18 cellular contexts compared by ENCODE assay signal in the genomic region with DNA sequence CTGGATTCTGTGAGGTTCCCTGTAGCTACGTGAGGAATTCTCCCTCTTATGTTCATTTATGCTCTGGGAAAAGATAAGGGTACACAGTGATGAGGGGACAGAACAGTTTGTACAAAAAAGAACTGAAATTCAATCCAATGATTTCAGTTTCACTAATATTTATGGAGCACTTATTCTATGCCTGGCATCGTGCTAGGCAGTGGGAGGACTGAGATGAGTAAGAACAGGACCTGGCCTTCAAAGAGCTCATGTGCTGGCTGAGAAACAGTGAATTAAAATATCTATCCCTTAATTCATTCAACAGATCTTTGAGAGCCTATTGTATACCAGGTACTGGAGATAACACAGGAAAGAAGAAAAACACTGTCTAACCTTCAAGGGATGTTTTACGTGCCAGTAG.
"Had no signal": no experiment of that assay in that cellular context is flagged by ENCODE, and none has a peak within 500 bp of the region (broad histone marks: within the 10 kb centered on the region; RNA-seq: fewer than 3 reads in every experiment).

No MANE protein-coding gene starts in this region.

- H3K9me3 ChIP-seq: gastrocnemius medialis, heart left ventricle, upper lobe of left lung had no signal

- H3K4me1 Mint-ChIP-seq: immature natural killer cell had no signal

- H3K36me3 Mint-ChIP-seq: natural killer cell had no signal

- H3K36me3 ChIP-seq: gastrocnemius medialis, WERI-Rb-1 had no signal

- H3K27me3 Mint-ChIP-seq: activated naive CD4-positive, alpha-beta T cell treated with anti-CD3 and anti-CD28 coated beads, Interleukin-2, amount 50 U/mL, for 24 hours had no signal

- H3K27ac Mint-ChIP-seq: activated naive CD4-positive, alpha-beta T cell treated with anti-CD3 and anti-CD28 coated beads, Interleukin-2, amount 50 U/mL, for 24 hours; activated T-cell treated with anti-CD3 and anti-CD28 coated beads, Interleukin-2, amount 50 U/mL, for 72 hours; immature natural killer cell; natural killer cell had no signal

- H3K4me3 Mint-ChIP-seq: activated naive CD4-positive, alpha-beta T cell treated with anti-CD3 and anti-CD28 coated beads, Interleukin-2, amount 50 U/mL, for 24 hours; activated T-cell treated with anti-CD3 and anti-CD28 coated beads, Interleukin-2, amount 50 U/mL, for 72 hours; immature natural killer cell; natural killer cell had no signal

- DNase-seq: activated CD4-positive, alpha-beta T cell treated with anti-CD3 and anti-CD28 coated beads, Interleukin-2, amount 50 U/mL, for 4 hours; activated gamma-delta T cell; activated T-cell treated with anti-CD3 and anti-CD28 coated beads, Interleukin-2, amount 50 U/mL, for 72 hours; central memory CD4-positive, alpha-beta T cell; cortex of kidney; effector CD4-positive, alpha-beta T cell; immature natural killer cell; kidney glomerular epithelial cell; natural killer cell; posterior cingulate gyrus; retina; stimulated activated CD4-positive, alpha-beta T cell treated with anti-CD3 and anti-CD28 coated beads, Interleukin-2, amount 100 ng/mL, for 24 hours; stimulated activated naive CD8-positive, alpha-beta T cell treated with anti-CD3 and anti-CD28 coated beads, Interleukin-15, Interleukin-2, amounts not matched to agents 100 U/mL and 50 U/mL, for 24 hours; upper lobe of left lung; WERI-Rb-1 had no signal

- H3K9me3 Mint-ChIP-seq: activated naive CD4-positive, alpha-beta T cell treated with anti-CD3 and anti-CD28 coated beads, Interleukin-2, amount 50 U/mL, for 24 hours; activated T-cell treated with anti-CD3 and anti-CD28 coated beads, Interleukin-2, amount 50 U/mL, for 72 hours; immature natural killer cell; natural killer cell had no signal

- H3K4me3 ChIP-seq: gastrocnemius medialis, heart left ventricle, upper lobe of left lung had no signal

- H3K27ac ChIP-seq: upper lobe of left lung, WERI-Rb-1 had no signal

- ATAC-seq: activated T-cell treated with anti-CD3 and anti-CD28 coated beads, Interleukin-2, amount 50 U/mL, for 72 hours; gastrocnemius medialis; natural killer cell; stimulated activated naive CD8-positive, alpha-beta T cell treated with anti-CD3 and anti-CD28 coated beads, Interleukin-15, Interleukin-2, amounts not matched to agents 100 U/mL and 50 U/mL, for 24 hours had no signal

- H3K27me3 ChIP-seq: gastrocnemius medialis, heart left ventricle, upper lobe of left lung had no signal
